Comparison of ENCODE assay signal across 8 cellular contexts in genomic region chr6:109308018-109308492, GRCh38.
DNase-seq lines count a peak whose midpoint lies in the region; ATAC-seq, FAIRE-seq and TF ChIP-seq lines count a peak whose summit lies in the region.

No MANE protein-coding gene starts in this region.

- peaks cover 8% of the 10 kb centered on the region for H3K4me1 ChIP-seq in lower lobe of right lung
- H3K4me1 ChIP-seq in upper lobe of left lung = peaks cover 0 to 3% (median 0%) of the 10 kb centered on the region in 4 donors

- H3K4me3 ChIP-seq in lower lobe of right lung (no peak overlapping the region), upper lobe of left lung (no peak overlapping the region)

- DNase-seq in activated naive CD4-positive, alpha-beta T cell treated with anti-CD3 and anti-CD28 coated beads, Interleukin-2, amount 50 U/mL, for 72 hours (ENCODE audit: low spot score in 2 of 2) = peak in 1 of 2 donors; percentile 33
- DNase-seq in activated naive CD4-positive, alpha-beta T cell treated with anti-CD3 and anti-CD28 coated beads, Interleukin-2, amount 50 U/mL, for 16 hours = no peak
- DNase-seq in amniotic epithelial cell (ENCODE audit: low read depth) = peak; percentile 99
- DNase-seq in lower lobe of right lung = peak; percentile 55
- DNase-seq in upper lobe of left lung = peak in 1 of 2 donors; percentile 66
- no peak for DNase-seq in globus pallidus (ENCODE audit: low spot score)
- DNase-seq in hypothalamus (lab: John Stamatoyannopoulos, UW) = no peak
- no peak for DNase-seq in frontal cortex (ENCODE audit: low spot score in 2 of 2)

- H3K27me3 ChIP-seq in lower lobe of right lung (ENCODE audit: low read depth) (no peaks in the 10 kb centered on the region), upper lobe of left lung (no peaks in the 10 kb centered on the region)

- TF ChIP-seq EP300 in upper lobe of left lung (IDR thresholded peaks at IDR 0.05) = no peak

- 62 to 66% methylated on average over 5 of the region's 5 CpGs for WGBS in upper lobe of left lung, 2 donors

- H3K9me3 Mint-ChIP-seq in activated naive CD4-positive, alpha-beta T cell treated with anti-CD3 and anti-CD28 coated beads, Interleukin-2, amount 50 U/mL, for 72 hours = no peaks in the 10 kb centered on the region

- peak; percentile 90 to 92 for ATAC-seq in activated naive CD4-positive, alpha-beta T cell treated with anti-CD3 and anti-CD28 coated beads, Interleukin-2, amount 50 U/mL, for 72 hours
- ATAC-seq in lower lobe of right lung = peak; percentile 78 to 79
- ATAC-seq in upper lobe of left lung (ENCODE audit: low FRiP score in 2 of 2) = peak; percentile 49 to 88

- H3K27ac Mint-ChIP-seq in activated naive CD4-positive, alpha-beta T cell treated with anti-CD3 and anti-CD28 coated beads, Interleukin-2, amount 50 U/mL, for 72 hours = no peak overlapping the region

- TF ChIP-seq POLR2A in upper lobe of left lung (IDR thresholded peaks at IDR 0.05) = no peak

- FAIRE-seq in frontal cortex (lab: Jason Lieb, UNC) = no peak

- H3K36me3 Mint-ChIP-seq in activated naive CD4-positive, alpha-beta T cell treated with anti-CD3 and anti-CD28 coated beads, Interleukin-2, amount 50 U/mL, for 72 hours = no peaks in the 10 kb centered on the region

- intact Hi-C loops in lower lobe of right lung (cut with DNase I) = no loop called here

- H3K9me3 ChIP-seq in lower lobe of right lung (no peaks in the 10 kb centered on the region), upper lobe of left lung (no peaks in the 10 kb centered on the region)

- TF ChIP-seq CTCF in lower lobe of right lung (IDR thresholded peaks at IDR 0.05) (no peak), upper lobe of left lung (IDR thresholded peaks at IDR 0.05) (no peak)

- H3K27ac ChIP-seq in lower lobe of right lung = no peak overlapping the region
- H3K27ac ChIP-seq in upper lobe of left lung = no peak overlapping the region

- no peaks in the 10 kb centered on the region for H3K36me3 ChIP-seq in lower lobe of right lung
- H3K36me3 ChIP-seq in upper lobe of left lung = no peaks in the 10 kb centered on the region

Comparison
In these comparisons a context has a peak if more than half of its experiments do, and no peak if none do; other contexts are left out.
1. DNase-seq: peak in amniotic epithelial cell (single experiment) and lower lobe of right lung (single experiment); none in activated naive CD4-positive, alpha-beta T cell treated with anti-CD3 and anti-CD28 coated beads, Interleukin-2, amount 50 U/mL, for 16 hours (single experiment), globus pallidus (single experiment), hypothalamus (0 of 51) and frontal cortex (0 of 2).
2. Peak in every context shown above with its lines, with median percentiles within 50 percentile points of each other: ATAC-seq.